Comparison of ENCODE assay signal across 1 cellular context in the genomic region with DNA sequence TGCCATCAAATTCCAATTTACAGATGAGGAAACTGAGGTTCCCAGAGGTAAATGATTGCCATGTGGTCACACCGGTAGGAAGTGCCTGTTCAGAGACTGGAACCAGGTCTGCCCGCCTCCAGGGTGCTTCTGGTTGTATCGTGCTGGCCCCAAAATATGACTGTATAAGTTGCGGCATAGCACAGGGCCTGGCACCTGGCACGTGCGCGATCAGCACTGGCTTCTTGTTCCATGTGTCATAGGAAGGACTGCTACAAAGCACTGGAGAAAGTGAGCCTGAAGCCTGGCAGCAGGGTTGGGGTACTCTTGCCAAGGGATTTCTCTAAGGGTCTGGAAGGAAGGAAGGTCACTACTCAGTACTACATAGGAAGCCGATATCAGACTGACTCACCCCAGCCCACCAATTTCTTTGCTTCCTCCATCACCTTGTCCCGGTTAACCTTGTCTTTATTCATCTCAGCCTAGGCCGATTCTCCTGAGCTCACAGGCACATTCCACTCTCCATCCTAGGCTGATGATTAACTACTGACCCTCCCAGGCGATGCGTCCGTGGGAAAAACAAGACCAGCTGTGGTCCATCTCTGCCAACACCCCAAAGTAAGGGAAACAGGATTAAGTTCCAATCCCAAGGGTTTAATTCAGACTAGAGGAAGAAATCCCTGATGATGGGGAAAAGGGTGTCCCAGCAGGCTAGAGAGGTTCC.
TF ChIP-seq lines count a peak whose summit lies in the region.

No MANE protein-coding gene starts in this region.

TF ChIP-seq in GM23338, 12 proteins besides CTCF, POLR2A, EP300 and RAD21:
- TF ChIP-seq, protein P1, sequence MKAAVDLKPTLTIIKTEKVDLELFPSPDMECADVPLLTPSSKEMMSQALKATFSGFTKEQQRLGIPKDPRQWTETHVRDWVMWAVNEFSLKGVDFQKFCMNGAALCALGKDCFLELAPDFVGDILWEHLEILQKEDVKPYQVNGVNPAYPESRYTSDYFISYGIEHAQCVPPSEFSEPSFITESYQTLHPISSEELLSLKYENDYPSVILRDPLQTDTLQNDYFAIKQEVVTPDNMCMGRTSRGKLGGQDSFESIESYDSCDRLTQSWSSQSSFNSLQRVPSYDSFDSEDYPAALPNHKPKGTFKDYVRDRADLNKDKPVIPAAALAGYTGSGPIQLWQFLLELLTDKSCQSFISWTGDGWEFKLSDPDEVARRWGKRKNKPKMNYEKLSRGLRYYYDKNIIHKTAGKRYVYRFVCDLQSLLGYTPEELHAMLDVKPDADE (IDR thresholded peaks at IDR 0.05), result no peak
- TF ChIP-seq NANOG (IDR thresholded peaks at IDR 0.05; ENCODE audit: borderline replicate concordance), result no peak
- no peak for TF ChIP-seq EZH2phosphoT487 (IDR thresholded peaks at IDR 0.05; ENCODE audit: unreplicated experiment)
- TF ChIP-seq ZNF331 (CRISPR knock-in tag; IDR thresholded peaks at IDR 0.05; ENCODE audit: low read depth), result no peak
- no peak for TF ChIP-seq CREB1 (CRISPR knock-in tag; IDR thresholded peaks at IDR 0.05; ENCODE audit: low read depth)
- TF ChIP-seq STAT1 (IDR thresholded peaks at IDR 0.05; ENCODE audit: unreplicated experiment), result no peak
- TF ChIP-seq, protein P2, sequence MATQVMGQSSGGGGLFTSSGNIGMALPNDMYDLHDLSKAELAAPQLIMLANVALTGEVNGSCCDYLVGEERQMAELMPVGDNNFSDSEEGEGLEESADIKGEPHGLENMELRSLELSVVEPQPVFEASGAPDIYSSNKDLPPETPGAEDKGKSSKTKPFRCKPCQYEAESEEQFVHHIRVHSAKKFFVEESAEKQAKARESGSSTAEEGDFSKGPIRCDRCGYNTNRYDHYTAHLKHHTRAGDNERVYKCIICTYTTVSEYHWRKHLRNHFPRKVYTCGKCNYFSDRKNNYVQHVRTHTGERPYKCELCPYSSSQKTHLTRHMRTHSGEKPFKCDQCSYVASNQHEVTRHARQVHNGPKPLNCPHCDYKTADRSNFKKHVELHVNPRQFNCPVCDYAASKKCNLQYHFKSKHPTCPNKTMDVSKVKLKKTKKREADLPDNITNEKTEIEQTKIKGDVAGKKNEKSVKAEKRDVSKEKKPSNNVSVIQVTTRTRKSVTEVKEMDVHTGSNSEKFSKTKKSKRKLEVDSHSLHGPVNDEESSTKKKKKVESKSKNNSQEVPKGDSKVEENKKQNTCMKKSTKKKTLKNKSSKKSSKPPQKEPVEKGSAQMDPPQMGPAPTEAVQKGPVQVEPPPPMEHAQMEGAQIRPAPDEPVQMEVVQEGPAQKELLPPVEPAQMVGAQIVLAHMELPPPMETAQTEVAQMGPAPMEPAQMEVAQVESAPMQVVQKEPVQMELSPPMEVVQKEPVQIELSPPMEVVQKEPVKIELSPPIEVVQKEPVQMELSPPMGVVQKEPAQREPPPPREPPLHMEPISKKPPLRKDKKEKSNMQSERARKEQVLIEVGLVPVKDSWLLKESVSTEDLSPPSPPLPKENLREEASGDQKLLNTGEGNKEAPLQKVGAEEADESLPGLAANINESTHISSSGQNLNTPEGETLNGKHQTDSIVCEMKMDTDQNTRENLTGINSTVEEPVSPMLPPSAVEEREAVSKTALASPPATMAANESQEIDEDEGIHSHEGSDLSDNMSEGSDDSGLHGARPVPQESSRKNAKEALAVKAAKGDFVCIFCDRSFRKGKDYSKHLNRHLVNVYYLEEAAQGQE (IDR thresholded peaks at IDR 0.05; ENCODE audit: unreplicated experiment), result no peak
- TF ChIP-seq JUNB (IDR thresholded peaks at IDR 0.05; ENCODE audit: unreplicated experiment), result no peak
- no peak for TF ChIP-seq POLR2AphosphoS5 (IDR thresholded peaks at IDR 0.05; ENCODE audit: low read depth)
- TF ChIP-seq, protein P3, sequence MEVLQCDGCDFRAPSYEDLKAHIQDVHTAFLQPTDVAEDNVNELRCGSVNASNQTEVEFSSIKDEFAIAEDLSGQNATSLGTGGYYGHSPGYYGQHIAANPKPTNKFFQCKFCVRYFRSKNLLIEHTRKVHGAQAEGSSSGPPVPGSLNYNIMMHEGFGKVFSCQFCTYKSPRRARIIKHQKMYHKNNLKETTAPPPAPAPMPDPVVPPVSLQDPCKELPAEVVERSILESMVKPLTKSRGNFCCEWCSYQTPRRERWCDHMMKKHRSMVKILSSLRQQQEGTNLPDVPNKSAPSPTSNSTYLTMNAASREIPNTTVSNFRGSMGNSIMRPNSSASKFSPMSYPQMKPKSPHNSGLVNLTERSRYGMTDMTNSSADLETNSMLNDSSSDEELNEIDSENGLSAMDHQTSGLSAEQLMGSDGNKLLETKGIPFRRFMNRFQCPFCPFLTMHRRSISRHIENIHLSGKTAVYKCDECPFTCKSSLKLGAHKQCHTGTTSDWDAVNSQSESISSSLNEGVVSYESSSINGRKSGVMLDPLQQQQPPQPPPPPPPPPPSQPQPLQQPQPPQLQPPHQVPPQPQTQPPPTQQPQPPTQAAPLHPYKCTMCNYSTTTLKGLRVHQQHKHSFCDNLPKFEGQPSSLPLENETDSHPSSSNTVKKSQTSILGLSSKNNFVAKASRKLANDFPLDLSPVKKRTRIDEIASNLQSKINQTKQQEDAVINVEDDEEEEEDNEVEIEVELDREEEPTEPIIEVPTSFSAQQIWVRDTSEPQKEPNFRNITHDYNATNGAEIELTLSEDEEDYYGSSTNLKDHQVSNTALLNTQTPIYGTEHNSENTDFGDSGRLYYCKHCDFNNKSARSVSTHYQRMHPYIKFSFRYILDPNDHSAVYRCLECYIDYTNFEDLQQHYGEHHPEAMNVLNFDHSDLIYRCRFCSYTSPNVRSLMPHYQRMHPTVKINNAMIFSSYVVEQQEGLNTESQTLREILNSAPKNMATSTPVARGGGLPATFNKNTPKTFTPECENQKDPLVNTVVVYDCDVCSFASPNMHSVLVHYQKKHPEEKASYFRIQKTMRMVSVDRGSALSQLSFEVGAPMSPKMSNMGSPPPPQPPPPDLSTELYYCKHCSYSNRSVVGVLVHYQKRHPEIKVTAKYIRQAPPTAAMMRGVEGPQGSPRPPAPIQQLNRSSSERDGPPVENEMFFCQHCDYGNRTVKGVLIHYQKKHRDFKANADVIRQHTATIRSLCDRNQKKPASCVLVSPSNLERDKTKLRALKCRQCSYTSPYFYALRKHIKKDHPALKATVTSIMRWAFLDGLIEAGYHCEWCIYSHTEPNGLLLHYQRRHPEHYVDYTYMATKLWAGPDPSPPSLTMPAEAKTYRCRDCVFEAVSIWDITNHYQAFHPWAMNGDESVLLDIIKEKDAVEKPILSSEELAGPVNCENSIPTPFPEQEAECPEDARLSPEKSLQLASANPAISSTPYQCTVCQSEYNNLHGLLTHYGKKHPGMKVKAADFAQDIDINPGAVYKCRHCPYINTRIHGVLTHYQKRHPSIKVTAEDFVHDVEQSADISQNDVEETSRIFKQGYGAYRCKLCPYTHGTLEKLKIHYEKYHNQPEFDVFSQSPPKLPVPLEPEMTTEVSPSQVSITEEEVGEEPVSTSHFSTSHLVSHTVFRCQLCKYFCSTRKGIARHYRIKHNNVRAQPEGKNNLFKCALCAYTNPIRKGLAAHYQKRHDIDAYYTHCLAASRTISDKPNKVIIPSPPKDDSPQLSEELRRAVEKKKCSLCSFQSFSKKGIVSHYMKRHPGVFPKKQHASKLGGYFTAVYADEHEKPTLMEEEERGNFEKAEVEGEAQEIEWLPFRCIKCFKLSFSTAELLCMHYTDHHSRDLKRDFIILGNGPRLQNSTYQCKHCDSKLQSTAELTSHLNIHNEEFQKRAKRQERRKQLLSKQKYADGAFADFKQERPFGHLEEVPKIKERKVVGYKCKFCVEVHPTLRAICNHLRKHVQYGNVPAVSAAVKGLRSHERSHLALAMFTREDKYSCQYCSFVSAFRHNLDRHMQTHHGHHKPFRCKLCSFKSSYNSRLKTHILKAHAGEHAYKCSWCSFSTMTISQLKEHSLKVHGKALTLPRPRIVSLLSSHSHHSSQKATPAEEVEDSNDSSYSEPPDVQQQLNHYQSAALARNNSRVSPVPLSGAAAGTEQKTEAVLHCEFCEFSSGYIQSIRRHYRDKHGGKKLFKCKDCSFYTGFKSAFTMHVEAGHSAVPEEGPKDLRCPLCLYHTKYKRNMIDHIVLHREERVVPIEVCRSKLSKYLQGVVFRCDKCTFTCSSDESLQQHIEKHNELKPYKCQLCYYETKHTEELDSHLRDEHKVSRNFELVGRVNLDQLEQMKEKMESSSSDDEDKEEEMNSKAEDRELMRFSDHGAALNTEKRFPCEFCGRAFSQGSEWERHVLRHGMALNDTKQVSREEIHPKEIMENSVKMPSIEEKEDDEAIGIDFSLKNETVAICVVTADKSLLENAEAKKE (CRISPR knock-in tag; IDR thresholded peaks at IDR 0.05), result no peak
- TF ChIP-seq EZH2 (IDR thresholded peaks at IDR 0.05; ENCODE audit: low read depth, unreplicated experiment), result no peak
- no peak for TF ChIP-seq ZNF114 (CRISPR knock-in tag; IDR thresholded peaks at IDR 0.05)
